ENCODE assay signal across 10 cellular contexts in genomic region chr1:178341218-178341956, GRCh38.
DNase-seq lines count a peak whose midpoint lies in the region; ATAC-seq and TF ChIP-seq lines count a peak whose summit lies in the region.
"Had no signal": no experiment of that assay in that cellular context is flagged by ENCODE, and none has a peak within 500 bp of the region (broad histone marks: within the 10 kb centered on the region; RNA-seq: fewer than 3 reads in every experiment).

No MANE protein-coding gene starts in this region.

- H2BK12ac ChIP-seq in neuronal stem cell (ENCODE audit: low read length), result no peak overlapping the region

- H3K14ac ChIP-seq in neuronal stem cell (ENCODE audit: low read length), result no peak overlapping the region

- H3K27ac Mint-ChIP-seq in naive thymus-derived CD4-positive, alpha-beta T cell, result no peak overlapping the region
- H3K27ac Mint-ChIP-seq in natural killer cell treated with Interleukin-12 subunit alpha and Interleukin-12 subunit beta and Interleukin-15 and Interleukin-18, amount 100 ng/mL, for 72 hours, result no peak overlapping the region

- H3K36me3 ChIP-seq in BJ (ENCODE audit: control insufficient read depth, insufficient read depth, low read length) (no peaks in the 10 kb centered on the region), SJCRH30 (no peaks in the 10 kb centered on the region), neuronal stem cell (replicated peaks in 1 of 2; ENCODE audit: control insufficient read depth in 2 of 2, insufficient read depth in 2 of 2, low read length in 2 of 2) (no peaks in the 10 kb centered on the region)
- H3K36me3 ChIP-seq in naive thymus-derived CD4-positive, alpha-beta T cell (ENCODE audit: control insufficient read depth in 2 of 3, insufficient read depth in 3 of 3, low read length in 3 of 3), result no peaks in the 10 kb centered on the region

- H3K4me3 ChIP-seq in BJ (ENCODE audit: low read depth, low read length), result peak overlapping the region; percentile 35
- H3K4me3 ChIP-seq in SJCRH30, result no peak overlapping the region
- peak overlapping the region; percentile 46 to 68 for H3K4me3 ChIP-seq in neuronal stem cell (ENCODE audit: low read length in 2 of 2)
- no peak overlapping the region for H3K4me3 ChIP-seq in naive thymus-derived CD4-positive, alpha-beta T cell (ENCODE audit: low read length)

- intact Hi-C loops in naive thymus-derived CD4-positive, alpha-beta T cell (cut with micrococcal nuclease), result no loop called here

- no peak overlapping the region for H2BK5ac ChIP-seq in neuronal stem cell (ENCODE audit: low read length)

- H3K9me3 Mint-ChIP-seq in naive thymus-derived CD4-positive, alpha-beta T cell, result no peaks in the 10 kb centered on the region
- no peaks in the 10 kb centered on the region for H3K9me3 Mint-ChIP-seq in natural killer cell treated with Interleukin-12 subunit alpha and Interleukin-12 subunit beta and Interleukin-15 and Interleukin-18, amount 100 ng/mL, for 72 hours

- H3K27me3 ChIP-seq in BJ (ENCODE audit: control insufficient read depth, insufficient read depth, low read length), result no peaks in the 10 kb centered on the region
- H3K27me3 ChIP-seq in SJCRH30, result no peaks in the 10 kb centered on the region
- H3K27me3 ChIP-seq in neuronal stem cell (ENCODE audit: control insufficient read depth in 3 of 3, insufficient read depth in 3 of 3, low read depth in 1 of 3, low read length in 3 of 3), result no peaks in the 10 kb centered on the region
- H3K27me3 ChIP-seq in naive thymus-derived CD4-positive, alpha-beta T cell (ENCODE audit: control insufficient read depth in 2 of 2, insufficient read depth in 2 of 2, low read length in 2 of 2), result no peaks in the 10 kb centered on the region

- no peak overlapping the region for H3K4ac ChIP-seq in neuronal stem cell (ENCODE audit: low read length)

- TF ChIP-seq CTCF in BJ (IDR thresholded peaks at IDR 0.05; ENCODE audit: insufficient read depth, low read depth, low read length), result no peak

- H4K91ac ChIP-seq in neuronal stem cell (ENCODE audit: low read depth, low read length, poor library complexity), result no peak overlapping the region

- H3K79me1 ChIP-seq in neuronal stem cell (ENCODE audit: low read depth, low read length), result no peaks in the 10 kb centered on the region

- CTCF ChIA-PET in BJ (lab: Yijun Ruan, JAX), result interaction anchor here (0.8 to 1.2 kb wide), 3 partner anchors 42 to 160 kb away, joined by 3 to 4 read pairs (median 3); no protein-coding TSS in a partner anchor
- CTCF ChIA-PET in naive thymus-derived CD4-positive, alpha-beta T cell (lab: Charles Lee), result no interaction called here

- peak overlapping the region; percentile 10 for H2AFZ ChIP-seq in neuronal stem cell (ENCODE audit: low read length)

- peak overlapping the region; percentile 77 for H3K18ac ChIP-seq in neuronal stem cell (ENCODE audit: low read length)

- H3K9me3 ChIP-seq in SJCRH30 (replicated peaks) (no peaks in the 10 kb centered on the region), neuronal stem cell (replicated peaks in 1 of 2; ENCODE audit: control insufficient read depth in 2 of 2, insufficient read depth in 1 of 2, low read depth in 1 of 2, low read length in 2 of 2) (no peaks in the 10 kb centered on the region)
- H3K9me3 ChIP-seq in naive thymus-derived CD4-positive, alpha-beta T cell (ENCODE audit: control insufficient read depth in 2 of 3, low read length in 3 of 3), result no peaks in the 10 kb centered on the region

- H3K23ac ChIP-seq in neuronal stem cell (ENCODE audit: low read depth, low read length, poor library complexity), result no peak overlapping the region

- H3K4me1 Mint-ChIP-seq in naive thymus-derived CD4-positive, alpha-beta T cell, result peaks cover 0 to 4% (median 0%) of the 10 kb centered on the region in 7 donors
- H3K4me1 Mint-ChIP-seq in natural killer cell treated with Interleukin-12 subunit alpha and Interleukin-12 subunit beta and Interleukin-15 and Interleukin-18, amount 100 ng/mL, for 72 hours (ENCODE audit: low read depth in 2 of 2), result no peaks in the 10 kb centered on the region

- H3K27ac ChIP-seq in SJCRH30 (no peak overlapping the region), neuronal stem cell (replicated peaks; ENCODE audit: low read length) (no peak overlapping the region)
- H3K27ac ChIP-seq in naive thymus-derived CD4-positive, alpha-beta T cell (ENCODE audit: low read depth, low read length), result no peak overlapping the region

- no peak overlapping the region for H4K8ac ChIP-seq in neuronal stem cell (ENCODE audit: low read depth, low read length)

- no peak overlapping the region for H3K4me3 Mint-ChIP-seq in naive thymus-derived CD4-positive, alpha-beta T cell
- H3K4me3 Mint-ChIP-seq in natural killer cell treated with Interleukin-12 subunit alpha and Interleukin-12 subunit beta and Interleukin-15 and Interleukin-18, amount 100 ng/mL, for 72 hours, result no peak overlapping the region

- no CpG with 5 or more reads among the region's 10 CpGs for WGBS in neuronal stem cell (ENCODE audit: extremely low coverage in 2 of 2, insufficient read length in 2 of 2, insufficient replicate concordance in 1 of 2), 2 donors

- DNase-seq in BJ (ENCODE audit: low read depth) (peak; percentile 57), SJCRH30 (peak; percentile 29 to 35), fibroblast of the conjunctiva (ENCODE audit: low read depth) (peak; percentile 64), neuronal stem cell (ENCODE audit: low spot score) (peak; percentile 79), NCI-H526 (lab: John Stamatoyannopoulos, UW) (no peak)
- DNase-seq in naive thymus-derived CD4-positive, alpha-beta T cell, result no peak
- DNase-seq in natural killer cell treated with Interleukin-12 subunit alpha and Interleukin-12 subunit beta and Interleukin-15 and Interleukin-18, amount 100 ng/mL, for 72 hours (ENCODE audit: low spot score), result no peak
- DNase-seq: hippocampal formation, NCI-H1092 treated with DMSO at 0.1 percent for 48 hours had no signal

- no peak overlapping the region for H2BK15ac ChIP-seq in neuronal stem cell (ENCODE audit: low read length)

- no peaks in the 10 kb centered on the region for H3K4me1 ChIP-seq in SJCRH30
- peaks cover 7 to 33% of the 10 kb centered on the region in 2 donors for H3K4me1 ChIP-seq in neuronal stem cell (ENCODE audit: control insufficient read depth in 2 of 2, insufficient read depth in 1 of 2, low read depth in 1 of 2, low read length in 2 of 2)
- H3K4me1 ChIP-seq in naive thymus-derived CD4-positive, alpha-beta T cell (ENCODE audit: control insufficient read depth in 2 of 2, insufficient read depth in 2 of 2, low read length in 2 of 2), result no peaks in the 10 kb centered on the region

- ATAC-seq in GM21717 (IDR thresholded peaks at IDR 0.05; ENCODE audit: unreplicated experiment), result no peak
- ATAC-seq in naive thymus-derived CD4-positive, alpha-beta T cell, result no peak
- ATAC-seq in natural killer cell treated with Interleukin-12 subunit alpha and Interleukin-12 subunit beta and Interleukin-15 and Interleukin-18, amount 100 ng/mL, for 72 hours, result no peak

- peak overlapping the region; percentile 58 for H3K4me2 ChIP-seq in neuronal stem cell (ENCODE audit: insufficient read depth, low read length, poor library complexity, severe bottlenecking)

- POLR2A ChIA-PET in BJ (lab: Charles Lee), result interaction anchor here (0.6 kb wide), 1 partner anchor 12 kb away, joined by 5 read pairs; no protein-coding TSS in a partner anchor
- POLR2A ChIA-PET in naive thymus-derived CD4-positive, alpha-beta T cell (lab: Charles Lee), result no interaction called here

- no peak overlapping the region for H3K9ac ChIP-seq in neuronal stem cell (ENCODE audit: low read depth, low read length, poor library complexity)

- H3K27me3 Mint-ChIP-seq in naive thymus-derived CD4-positive, alpha-beta T cell, result peaks cover 2 to 20% (median 8%) of the 10 kb centered on the region in 5 donors
- H3K27me3 Mint-ChIP-seq in natural killer cell treated with Interleukin-12 subunit alpha and Interleukin-12 subunit beta and Interleukin-15 and Interleukin-18, amount 100 ng/mL, for 72 hours, result no peaks in the 10 kb centered on the region

- H3K36me3 Mint-ChIP-seq in naive thymus-derived CD4-positive, alpha-beta T cell, result no peaks in the 10 kb centered on the region
- H3K36me3 Mint-ChIP-seq in natural killer cell treated with Interleukin-12 subunit alpha and Interleukin-12 subunit beta and Interleukin-15 and Interleukin-18, amount 100 ng/mL, for 72 hours, result no peaks in the 10 kb centered on the region

- H2AK5ac ChIP-seq in neuronal stem cell (ENCODE audit: low read depth, low read length), result no peak overlapping the region

- H2BK120ac ChIP-seq in neuronal stem cell (ENCODE audit: low read depth, low read length), result no peak overlapping the region

Comparison
In these comparisons a context has a peak if more than half of its experiments do, and no peak if none do; other contexts are left out.
1. DNase-seq: peak in BJ (single experiment), SJCRH30 (2 of 2), fibroblast of the conjunctiva (single experiment) and neuronal stem cell (single experiment); none in naive thymus-derived CD4-positive, alpha-beta T cell (0 of 9), natural killer cell treated with Interleukin-12 subunit alpha and Interleukin-12 subunit beta and Interleukin-15 and Interleukin-18, amount 100 ng/mL, for 72 hours (single experiment) and NCI-H526 (0 of 2).
2. H3K4me3 ChIP-seq: peak in BJ (single experiment) and neuronal stem cell (2 of 2); none in SJCRH30 (single experiment) and naive thymus-derived CD4-positive, alpha-beta T cell (single experiment).